In the genomic region with DNA sequence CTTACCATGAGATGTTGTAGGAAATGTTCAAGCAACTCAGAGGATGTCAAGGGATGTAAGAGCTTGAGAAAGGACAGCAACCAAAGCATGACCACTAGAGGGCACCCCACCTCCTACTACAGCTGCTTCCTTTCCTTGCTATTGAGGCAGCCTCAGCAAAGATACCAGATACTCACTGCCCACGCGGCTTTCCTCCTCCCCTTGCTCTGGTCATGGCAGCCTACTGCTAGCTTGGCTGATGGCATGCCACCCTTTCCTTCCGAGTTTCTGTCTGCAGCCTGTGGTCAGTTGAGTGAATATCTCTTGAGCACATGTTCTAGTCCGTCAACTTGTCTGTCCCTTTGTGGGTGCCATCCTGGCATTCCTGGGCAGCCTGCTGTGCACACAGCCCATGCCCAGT, we compare ENCODE assay signal across 8 cellular contexts. TPM values are rescaled to one million over a fixed set of nuclear protein-coding genes. Genes with fewer than 3 reads are reported as not detected.
A peak's percentile ranks its signal among the peaks of the same experiment; 100 is the strongest.
DNase-seq lines count a peak whose midpoint lies in the region; TF ChIP-seq lines count a peak whose summit lies in the region.

No MANE protein-coding gene starts in this region.

- WGBS in transverse colon (ENCODE audit: low coverage in 1 of 2), 2 donors = 15% methylated on average over 4 of the region's 4 CpGs; no CpG with 5 or more reads in 1 of the 2 donors

- H3K4me2 ChIP-seq in parathyroid adenoma (ENCODE audit: low read length) = no peak overlapping the region

- DNase-seq in SIG-M5 treated with dmso at 0.1 percent for 504 hours (lab: John Stamatoyannopoulos, UW; ENCODE audit: unreplicated experiment) (peak; percentile 90), SIG-M5 (lab: John Stamatoyannopoulos, UW) (no peak), NCI-H1092 treated with DMSO at 0.1 percent for 48 hours (lab: John Stamatoyannopoulos, UW) (peak; percentile 78), SKM-1 (lab: John Stamatoyannopoulos, UW; ENCODE audit: unreplicated experiment) (peak; percentile 86), glomerular visceral epithelial cell (ENCODE audit: extremely low spot score) (peak; percentile 79), transverse colon (peak; percentile 88)
- DNase-seq in activated naive CD4-positive, alpha-beta T cell treated with anti-CD3 and anti-CD28 coated beads, Interleukin-2, amount 50 U/mL, for 16 hours = peak; percentile 83

- no peak overlapping the region for H3K27ac ChIP-seq in parathyroid adenoma
- peak overlapping the region in 1 of 4 donors; percentile 24 for H3K27ac ChIP-seq in transverse colon

- in situ Hi-C loops in transverse colon (cut with MboI; ENCODE audit: low pct_ligation_motif_present in 1 of 4, low pct_unique_long_range_greater_than_20kb in 1 of 4, low sequenced_read_pairs in 3 of 4) = loop anchor here in 3 of 4 donors (25.0 kb wide), 3 partner anchors 273 to 448 kb away; a partner anchor contains a TSS

- H3K9me3 ChIP-seq in parathyroid adenoma (ENCODE audit: control insufficient read depth, low read length) (no peaks in the 10 kb centered on the region), transverse colon (no peaks in the 10 kb centered on the region)

- H3K27me3 ChIP-seq in parathyroid adenoma (ENCODE audit: control insufficient read depth, insufficient read depth, low read length) = no peaks in the 10 kb centered on the region
- H3K27me3 ChIP-seq in transverse colon = no peaks in the 10 kb centered on the region

- no peaks in the 10 kb centered on the region for H3K79me2 ChIP-seq in parathyroid adenoma

- H3K4me1 ChIP-seq in parathyroid adenoma (no peaks in the 10 kb centered on the region), transverse colon (peaks cover 0 to 8% (median 4%) of the 10 kb centered on the region in 4 donors)

- no peak for TF ChIP-seq EP300 in transverse colon (IDR thresholded peaks at IDR 0.05; ENCODE audit: low read depth)

- no peak overlapping the region for H3K9ac ChIP-seq in parathyroid adenoma

- TF ChIP-seq POLR2A in transverse colon (IDR thresholded peaks at IDR 0.05) = no peak

- TF ChIP-seq CTCF in parathyroid adenoma (IDR thresholded peaks at IDR 0.05) (peak; percentile 88), transverse colon (IDR thresholded peaks at IDR 0.05) (peak; percentile 84 to 91 (median 87))

- no peak overlapping the region for H2AFZ ChIP-seq in parathyroid adenoma

- intact Hi-C loops in transverse colon (cut with DNase I; ENCODE audit: low total_unique reads) = loop anchor here (2.0 to 10.0 kb wide), 2 partner anchors 140 to 174 kb away; no protein-coding TSS in a partner anchor

- H3K36me3 ChIP-seq in parathyroid adenoma (ENCODE audit: control insufficient read depth, insufficient read depth, low read length) (no peaks in the 10 kb centered on the region), transverse colon (peaks cover 0 to 19% (median 7%) of the 10 kb centered on the region in 4 donors)

- H3K4me3 ChIP-seq in parathyroid adenoma (ENCODE audit: low read depth, low read length) = no peak overlapping the region
- H3K4me3 ChIP-seq in transverse colon = no peak overlapping the region

RNA-seq across cellular contexts. Expression of a gene that starts 4.4 kb away (rescaled TPM):
- 1 to 10 TPM in 3 of 4 donors, not detected in 1; 3.3 to 9.4 (median 6.7) TPM for total RNA-seq in transverse colon

RNA-seq across cellular contexts. Expression of a gene that starts 52.5 kb away (rescaled TPM):
- total RNA-seq in transverse colon = 1 to 10 TPM in 1 of 4 donors, under 1 TPM in 1, not detected in 2; 0.14 to 1.3 TPM

RNA-seq across cellular contexts. Expression of a gene that starts 56.8 kb away (rescaled TPM):
- total RNA-seq in transverse colon = 10 to 100 TPM; 34.5 to 40.0 (median 38.1) TPM
